1 cellular context compared by ENCODE assay signal in the genomic region with DNA sequence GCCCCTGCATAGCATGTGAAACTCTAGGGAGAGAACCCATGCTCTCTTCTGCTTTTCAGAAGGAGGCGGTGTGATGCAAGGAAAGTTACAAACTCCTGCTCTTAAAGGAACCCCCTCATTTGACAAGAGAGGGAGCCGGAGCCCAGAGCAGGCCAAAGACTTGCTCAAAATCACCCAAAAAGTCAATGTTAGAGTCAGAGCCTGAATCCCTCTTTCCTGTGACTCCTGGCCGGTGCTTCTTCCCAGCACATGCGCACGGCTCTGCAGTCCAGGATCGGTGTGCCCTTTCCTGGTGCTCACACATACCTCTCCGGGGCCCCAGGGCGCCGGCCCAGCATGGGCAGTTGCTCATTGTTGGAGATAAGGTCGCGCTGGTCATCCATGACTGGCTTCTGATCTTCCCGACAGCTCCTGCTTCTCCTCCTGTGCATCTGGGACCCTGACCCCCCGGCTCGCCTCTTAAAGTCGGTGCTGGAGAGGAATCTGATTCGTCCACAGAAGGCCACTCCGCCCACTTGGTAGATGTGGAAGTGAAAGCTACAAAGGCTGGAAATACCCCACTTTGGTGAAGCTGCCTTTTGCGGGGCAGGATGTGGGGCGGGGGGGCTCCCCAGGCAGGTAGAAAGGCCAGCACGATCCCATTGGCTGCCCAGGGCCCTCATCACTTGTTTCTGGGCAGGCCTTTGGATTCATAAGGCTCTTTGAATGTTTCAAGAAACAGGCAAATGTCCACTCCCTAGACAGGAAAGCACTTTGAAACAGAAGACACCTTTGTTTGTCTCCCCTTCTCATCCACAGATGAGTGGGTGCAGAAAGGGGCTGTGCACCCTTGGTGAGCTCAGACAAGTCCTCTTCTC.
TF ChIP-seq lines count a peak whose summit lies in the region.

A gene (minus strand): TSS at position 592 of the 857 bp plus-strand sequence. CDS start 161 bp downstream, at position 431.

TF ChIP-seq in endothelial cell of umbilical vein, 7 proteins besides CTCF, POLR2A, EP300 and RAD21:
- TF ChIP-seq JUN (IDR thresholded peaks at IDR 0.05; ENCODE audit: borderline replicate concordance, insufficient read depth, insufficient read length, low read depth) (no peak), GATA2 (IDR thresholded peaks at IDR 0.05; ENCODE audit: insufficient read depth, insufficient read length, low read depth, low read length) (no peak), MYC (IDR thresholded peaks at IDR 0.05; ENCODE audit: low read depth, low read length) (no peak), POLR2AphosphoS5 (IDR thresholded peaks at IDR 0.05; ENCODE audit: insufficient read depth, low read depth, low read length) (no peak), EZH2 (IDR thresholded peaks at IDR 0.05; ENCODE audit: borderline replicate concordance, low read depth, low read length, severe bottlenecking) (no peak), FOS (IDR thresholded peaks at IDR 0.05; ENCODE audit: borderline replicate concordance, insufficient read depth, low read length) (no peak)
- TF ChIP-seq, protein P1, sequence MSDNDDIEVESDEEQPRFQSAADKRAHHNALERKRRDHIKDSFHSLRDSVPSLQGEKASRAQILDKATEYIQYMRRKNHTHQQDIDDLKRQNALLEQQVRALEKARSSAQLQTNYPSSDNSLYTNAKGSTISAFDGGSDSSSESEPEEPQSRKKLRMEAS (IDR thresholded peaks at IDR 0.05; ENCODE audit: insufficient read depth, insufficient read length), result no peak
TF ChIP-seq in endothelial cell of umbilical vein: peak in this region for 0.
